ENCODE assay signal across 1 cellular context in the genomic region with DNA sequence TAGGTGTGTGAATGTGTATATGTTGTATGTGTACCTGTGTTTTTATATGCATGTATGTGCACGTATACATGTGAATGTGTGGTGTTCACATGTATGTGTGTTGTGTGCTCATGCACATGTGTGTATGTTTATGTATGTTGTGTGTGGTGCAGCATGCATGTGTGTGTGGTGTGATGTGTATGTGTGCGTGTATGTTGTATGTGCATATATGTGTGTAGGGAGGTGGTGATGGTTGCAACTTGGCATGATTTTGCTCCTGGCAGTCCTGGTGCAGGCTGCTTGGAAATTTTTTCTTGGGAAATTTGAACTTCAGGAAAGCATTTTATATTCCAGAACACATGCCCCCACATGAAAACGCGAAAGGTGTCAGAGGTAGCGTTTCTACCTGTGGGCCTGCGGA.
TF ChIP-seq lines count a peak whose summit lies in the region.

No MANE protein-coding gene starts in this region.

TF ChIP-seq in HepG2, 621 proteins besides CTCF, POLR2A, EP300 and RAD21 (continued from another document):
- TF ChIP-seq, protein P1, sequence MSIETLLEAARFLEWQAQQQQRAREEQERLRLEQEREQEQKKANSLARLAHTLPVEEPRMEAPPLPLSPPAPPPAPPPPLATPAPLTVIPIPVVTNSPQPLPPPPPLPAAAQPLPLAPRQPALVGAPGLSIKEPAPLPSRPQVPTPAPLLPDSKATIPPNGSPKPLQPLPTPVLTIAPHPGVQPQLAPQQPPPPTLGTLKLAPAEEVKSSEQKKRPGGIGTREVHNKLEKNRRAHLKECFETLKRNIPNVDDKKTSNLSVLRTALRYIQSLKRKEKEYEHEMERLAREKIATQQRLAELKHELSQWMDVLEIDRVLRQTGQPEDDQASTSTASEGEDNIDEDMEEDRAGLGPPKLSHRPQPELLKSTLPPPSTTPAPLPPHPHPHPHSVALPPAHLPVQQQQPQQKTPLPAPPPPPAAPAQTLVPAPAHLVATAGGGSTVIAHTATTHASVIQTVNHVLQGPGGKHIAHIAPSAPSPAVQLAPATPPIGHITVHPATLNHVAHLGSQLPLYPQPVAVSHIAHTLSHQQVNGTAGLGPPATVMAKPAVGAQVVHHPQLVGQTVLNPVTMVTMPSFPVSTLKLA (IDR thresholded peaks at IDR 0.05): peak; percentile 69
